2 cellular contexts compared by ENCODE assay signal in genomic region chr16:17196526-17196925, GRCh38.
TF ChIP-seq lines count a peak whose summit lies in the region.

No MANE protein-coding gene starts in this region.

TF ChIP-seq in IMR-90, 13 proteins besides CTCF, POLR2A, EP300 and RAD21 (continued from another document):
- 0 out of 2 replicates have a peak, but pooled peaks have one; percentile 8 for TF ChIP-seq MAFK (IDR thresholded peaks at IDR 0.05; ENCODE audit: low read depth, low read length)
- TF ChIP-seq MXI1 (IDR thresholded peaks at IDR 0.05; ENCODE audit: borderline replicate concordance, low read depth, low read length) = no peak
- no peak for TF ChIP-seq SMC3 (IDR thresholded peaks at IDR 0.05; ENCODE audit: low read depth, low read length)
- no peak for TF ChIP-seq RFX5 (IDR thresholded peaks at IDR 0.05; ENCODE audit: low read depth, low read length)

TF ChIP-seq in K562, 482 proteins besides CTCF, POLR2A, EP300 and RAD21 (continued from another document):
- peak; percentile 8; the same call in 1 of the 2 replicates for TF ChIP-seq ZNF316 (IDR thresholded peaks at IDR 0.05)
- TF ChIP-seq RFX5 (IDR thresholded peaks at IDR 0.05; ENCODE audit: low read depth, low read length) = no peak
